In the genomic region with DNA sequence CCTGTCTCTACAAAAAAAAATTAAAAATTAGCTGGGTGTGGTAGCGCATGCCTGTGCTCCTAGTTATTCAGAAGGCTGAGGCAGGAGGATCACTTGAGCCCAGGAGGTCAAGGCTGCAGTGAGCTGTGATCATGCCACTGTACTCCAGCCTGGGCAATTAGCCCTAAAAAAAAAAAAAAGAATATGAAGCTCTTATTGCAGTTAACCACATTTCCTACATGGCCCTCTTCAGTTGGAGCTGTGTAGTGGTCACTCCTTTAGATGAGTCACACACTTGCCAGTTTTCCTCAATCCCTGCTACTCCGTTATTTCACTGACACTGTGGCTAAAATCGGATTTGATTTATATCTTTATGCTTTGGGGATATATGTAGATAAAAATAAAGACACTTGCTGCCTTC, we compare ENCODE assay signal across 10 cellular contexts. TPM values are rescaled to one million over a fixed set of nuclear protein-coding genes. Genes with fewer than 3 reads are reported as not detected.
DNase-seq lines count a peak whose midpoint lies in the region; ATAC-seq and TF ChIP-seq lines count a peak whose summit lies in the region.
"Had no signal": no experiment of that assay in that cellular context is flagged by ENCODE, and none has a peak within 500 bp of the region (broad histone marks: within the 10 kb centered on the region; RNA-seq: fewer than 3 reads in every experiment).

No MANE protein-coding gene starts in this region.

- H3K4me3 ChIP-seq in fibroblast of pulmonary artery (replicated peaks; ENCODE audit: low read depth, low read length), result no peak overlapping the region
- no peak overlapping the region for H3K4me3 ChIP-seq in upper lobe of right lung
- H3K4me3 ChIP-seq: BLaER1 treated with 17β-estradiol and CSF1 and Interleukin-3, amounts not matched to agents 10 nM and 100 nM; right atrium auricular region had no signal

- no peaks in the 10 kb centered on the region for H3K36me3 ChIP-seq in upper lobe of right lung
- H3K36me3 ChIP-seq: right atrium auricular region had no signal

- H3K4me3 Mint-ChIP-seq in nephron progenitor cell, result no peak overlapping the region

- intact Hi-C loops in upper lobe of right lung (cut with DNase I), result no loop called here

- TF ChIP-seq CTCF in fibroblast of pulmonary artery (IDR thresholded peaks at IDR 0.05; ENCODE audit: low read length, missing control alignments), result no peak
- TF ChIP-seq CTCF in upper lobe of right lung (IDR thresholded peaks at IDR 0.05), result no peak
- no peak for TF ChIP-seq CTCF in nephron progenitor cell (IDR thresholded peaks at IDR 0.05)

- H3K27ac Mint-ChIP-seq in activated naive CD4-positive, alpha-beta T cell treated with anti-CD3 and anti-CD28 coated beads, Interleukin-2, amount 50 U/mL, for 72 hours, result peak overlapping the region; percentile 60 to 72
- H3K27ac Mint-ChIP-seq in nephron progenitor cell, result no peak overlapping the region

- no peaks in the 10 kb centered on the region for H3K9me3 Mint-ChIP-seq in activated naive CD4-positive, alpha-beta T cell treated with anti-CD3 and anti-CD28 coated beads, Interleukin-2, amount 50 U/mL, for 72 hours
- no peaks in the 10 kb centered on the region for H3K9me3 Mint-ChIP-seq in nephron progenitor cell

- H3K27ac ChIP-seq in upper lobe of right lung, result peak overlapping the region; percentile 6
- H3K27ac ChIP-seq: BLaER1 treated with 17β-estradiol and CSF1 and Interleukin-3, amounts not matched to agents 10 nM and 100 nM; right atrium auricular region had no signal

- no peaks in the 10 kb centered on the region for H3K27me3 Mint-ChIP-seq in nephron progenitor cell (ENCODE audit: low read depth, poor library complexity)

- H3K27me3 ChIP-seq in upper lobe of right lung, result no peaks in the 10 kb centered on the region
- H3K27me3 ChIP-seq: BLaER1 treated with 17β-estradiol and CSF1 and Interleukin-3, amounts not matched to agents 10 nM and 100 nM; right atrium auricular region had no signal

- no peaks in the 10 kb centered on the region for H3K9me3 ChIP-seq in upper lobe of right lung
- H3K9me3 ChIP-seq: right atrium auricular region had no signal

- no peak for ATAC-seq in activated naive CD4-positive, alpha-beta T cell treated with anti-CD3 and anti-CD28 coated beads, Interleukin-2, amount 50 U/mL, for 72 hours
- peak; percentile 81 for ATAC-seq in upper lobe of right lung

- no peak for DNase-seq in activated naive CD4-positive, alpha-beta T cell treated with anti-CD3 and anti-CD28 coated beads, Interleukin-2, amount 50 U/mL, for 72 hours (ENCODE audit: low spot score in 2 of 2)
- DNase-seq in activated naive CD4-positive, alpha-beta T cell treated with Interleukin-2 at 50 U/mL for 16 hours, result no peak
- peak; percentile 94 for DNase-seq in RPMI7951 (ENCODE audit: low read depth)
- DNase-seq in fibroblast of pulmonary artery (ENCODE audit: low read depth), result peak; percentile 80
- DNase-seq in upper lobe of right lung, result no peak
- DNase-seq in SHP77 treated with DMSO at 0.1 percent for 48 hours (lab: John Stamatoyannopoulos, UW), result no peak
- DNase-seq in nephron progenitor cell, result no peak
- no peak for DNase-seq in NCI-H446 (lab: John Stamatoyannopoulos, UW)

- peaks cover 18% of the 10 kb centered on the region for H3K4me1 ChIP-seq in upper lobe of right lung

- peaks cover 30% of the 10 kb centered on the region for H3K4me1 Mint-ChIP-seq in nephron progenitor cell

- peaks cover 0 to 13% of the 10 kb centered on the region in 2 donors for H3K36me3 Mint-ChIP-seq in activated naive CD4-positive, alpha-beta T cell treated with anti-CD3 and anti-CD28 coated beads, Interleukin-2, amount 50 U/mL, for 72 hours
- peaks cover 5% of the 10 kb centered on the region for H3K36me3 Mint-ChIP-seq in nephron progenitor cell (ENCODE audit: low read depth)

RNA-seq across cellular contexts. Expression of gene NFYC, which starts 11.8 kb away (rescaled TPM):
- total RNA-seq in activated naive CD4-positive, alpha-beta T cell treated with anti-CD3 and anti-CD28 coated beads, Interleukin-2, amount 50 U/mL, for 72 hours, result 10 to 100 TPM; 58.9 to 62.5 TPM
- total RNA-seq in RPMI7951 (2014; rRNA removed; shearing (Covaris generic)), result 26.1 and 42.6 TPM in 2 replicates
- total RNA-seq in upper lobe of right lung, result 56.0 TPM

RNA-seq across cellular contexts. Expression of gene RIMS3, which starts 37.8 kb away (rescaled TPM):
- total RNA-seq in activated naive CD4-positive, alpha-beta T cell treated with anti-CD3 and anti-CD28 coated beads, Interleukin-2, amount 50 U/mL, for 72 hours, result 1 to 10 TPM; 6.9 to 8.3 TPM
- 0.84 and 2.1 TPM in 2 replicates for total RNA-seq in RPMI7951 (2014; rRNA removed; shearing (Covaris generic))
- total RNA-seq in upper lobe of right lung, result 4.7 TPM

Comparison
In these comparisons a context has a peak if more than half of its experiments do, and no peak if none do; other contexts are left out.
1. DNase-seq: peak in RPMI7951 (single experiment) and fibroblast of pulmonary artery (single experiment); none in activated naive CD4-positive, alpha-beta T cell treated with anti-CD3 and anti-CD28 coated beads, Interleukin-2, amount 50 U/mL, for 72 hours (0 of 2), activated naive CD4-positive, alpha-beta T cell treated with Interleukin-2 at 50 U/mL for 16 hours (single experiment), upper lobe of right lung (single experiment), SHP77 treated with DMSO at 0.1 percent for 48 hours (single experiment), nephron progenitor cell (single experiment) and NCI-H446 (0 of 2).